ENCODE assay signal across 10 cellular contexts in genomic region chr2:9703085-9703641, GRCh38.
DNase-seq lines count a peak whose midpoint lies in the region; ATAC-seq and TF ChIP-seq lines count a peak whose summit lies in the region.
"Had no signal": no experiment of that assay in that cellular context is flagged by ENCODE, and none has a peak within 500 bp of the region (broad histone marks: within the 10 kb centered on the region; RNA-seq: fewer than 3 reads in every experiment).

No MANE protein-coding gene starts in this region.

- no peak for ATAC-seq in HG03571 (IDR thresholded peaks at IDR 0.05; ENCODE audit: unreplicated experiment)
- ATAC-seq in GM19351 (IDR thresholded peaks at IDR 0.05; ENCODE audit: unreplicated experiment): no peak

- TF ChIP-seq CTCF in brain microvascular endothelial cell (IDR thresholded peaks at IDR 0.05; ENCODE audit: low read depth, low read length, missing control alignments): no peak

- in situ Hi-C loops in brain microvascular endothelial cell (cut with HindIII; ENCODE audit: low pct_ligation_motif_present, low sequenced_read_pairs): no loop called here

- DNase-seq in NK-92 (lab: John Stamatoyannopoulos, UW; ENCODE audit: unreplicated experiment): peak; percentile 18
- no peak for DNase-seq in NK-92 treated with Interleukin-12 subunit alpha and Interleukin-12 subunit beta, amount 100 ng/mL, for 24 hours (lab: John Stamatoyannopoulos, UW)
- peak; percentile 9 to 31 (median 24) for DNase-seq in activated CD4-positive, CD25-positive, alpha-beta regulatory T cell (lab: John Stamatoyannopoulos, UW)
- DNase-seq in brain microvascular endothelial cell: peak; percentile 27
- peak; percentile 99 for DNase-seq in myocyte (ENCODE audit: low read depth)
- DNase-seq in stromal cell of bone marrow (ENCODE audit: low read depth): peak; percentile 90
- DNase-seq: activated B cell treated with CpG ODN at 0.5 μM for 24 hours had no signal

- no peak overlapping the region for H3K27ac ChIP-seq in brain microvascular endothelial cell
- H3K27ac ChIP-seq: uterus had no signal

- H3K36me3 ChIP-seq in brain microvascular endothelial cell (replicated peaks): no peaks in the 10 kb centered on the region
- H3K36me3 ChIP-seq: uterus had no signal

- H3K27me3 ChIP-seq in brain microvascular endothelial cell (replicated peaks): no peaks in the 10 kb centered on the region
- H3K27me3 ChIP-seq: uterus had no signal

- no peak overlapping the region for H3K4me3 ChIP-seq in brain microvascular endothelial cell (ENCODE audit: low read depth, low read length)
- H3K4me3 ChIP-seq: uterus had no signal
